In genomic region chr2:97747716-97748115, GRCh38 we compare ENCODE assay signal across 14 cellular contexts. TPM values are rescaled to one million over a fixed set of nuclear protein-coding genes. Genes with fewer than 3 reads are reported as not detected.
DNase-seq lines count a peak whose midpoint lies in the region; TF ChIP-seq lines count a peak whose summit lies in the region.
"Had no signal": no experiment of that assay in that cellular context is flagged by ENCODE, and none has a peak within 500 bp of the region (broad histone marks: within the 10 kb centered on the region; RNA-seq: fewer than 3 reads in every experiment).

No MANE protein-coding gene starts in this region.

- peaks cover 31% of the 10 kb centered on the region for H3K4me1 Mint-ChIP-seq in neural crest cell

- H3K27ac Mint-ChIP-seq in neural crest cell (ENCODE audit: unreplicated experiment), result peak overlapping the region; percentile 6
- H3K27ac Mint-ChIP-seq: GM23338 had no signal

- H3K4me3 Mint-ChIP-seq in neural crest cell, result no peak overlapping the region
- H3K4me3 Mint-ChIP-seq: GM23338 had no signal

- BruUV-seq in PC-9 (replicated peaks; lab: Mats Ljungman, UMichigan), result no TSS peak

- no peaks in the 10 kb centered on the region for H3K36me3 ChIP-seq in effector memory CD4-positive, alpha-beta T cell (ENCODE audit: control insufficient read depth, insufficient read depth, low read length)
- H3K36me3 ChIP-seq in BE2C (no peaks in the 10 kb centered on the region), PC-9 (ENCODE audit: low read depth) (no peaks in the 10 kb centered on the region)
- H3K36me3 ChIP-seq: ascending aorta had no signal

- peak overlapping the region; percentile 97 for H3K27ac ChIP-seq in HL-60 (replicated peaks)
- H3K27ac ChIP-seq in effector memory CD4-positive, alpha-beta T cell (ENCODE audit: insufficient read depth, low read length, poor library complexity, severe bottlenecking), result no peak overlapping the region
- no peak overlapping the region for H3K27ac ChIP-seq in PC-9
- H3K27ac ChIP-seq: ascending aorta, esophagus muscularis mucosa had no signal

- H3K36me3 Mint-ChIP-seq in neural crest cell (ENCODE audit: low read depth), result peaks cover 15% of the 10 kb centered on the region

- POLR2A ChIA-PET in PC-9 (lab: Charles Lee; ENCODE audit: unreplicated experiment), result no interaction called here

- no peaks in the 10 kb centered on the region; the same call in 1 of the 2 replicates for H3F3A ChIP-seq in PC-9 (ENCODE audit: insufficient read depth, low read depth)

- H3K9me3 Mint-ChIP-seq in neural crest cell, result no peaks in the 10 kb centered on the region
- H3K9me3 Mint-ChIP-seq: GM23338 had no signal

- H3K79me2 ChIP-seq in PC-9 (ENCODE audit: low read depth), result no peaks in the 10 kb centered on the region

- H3K27me3 Mint-ChIP-seq in neural crest cell (ENCODE audit: low read depth), result no peaks in the 10 kb centered on the region

- H3K9me3 ChIP-seq in effector memory CD4-positive, alpha-beta T cell (ENCODE audit: control insufficient read depth, low read length), result no peaks in the 10 kb centered on the region
- H3K9me3 ChIP-seq in BE2C (no peaks in the 10 kb centered on the region), PC-9 (ENCODE audit: insufficient read depth, low read depth) (no peaks in the 10 kb centered on the region)
- H3K9me3 ChIP-seq: ascending aorta, esophagus muscularis mucosa had no signal

- no peak overlapping the region for H2AFZ ChIP-seq in PC-9
- H2AFZ ChIP-seq: GM23338 had no signal

- intact Hi-C loops in PC-9 (cut with micrococcal nuclease; ENCODE audit: unreplicated experiment), result no loop called here

- CTCF ChIA-PET in PC-9 (lab: Charles Lee), result interaction anchor here (0.6 kb wide), 1 partner anchor 31 kb away, joined by 4 read pairs; no protein-coding TSS in a partner anchor

- H3K4me1 ChIP-seq in effector memory CD4-positive, alpha-beta T cell (ENCODE audit: control insufficient read depth, insufficient read depth, low read length, poor library complexity, severe bottlenecking), result peaks cover 9% of the 10 kb centered on the region
- H3K4me1 ChIP-seq in BE2C (no peaks in the 10 kb centered on the region), PC-9 (replicated peaks; ENCODE audit: insufficient read depth) (peaks cover 13% of the 10 kb centered on the region)
- H3K4me1 ChIP-seq: ascending aorta had no signal

- no peaks in the 10 kb centered on the region for H3K9me2 ChIP-seq in PC-9 (ENCODE audit: insufficient read depth)

- DNase-seq in activated T-cell treated with anti-CD3 and anti-CD28 coated beads, Interleukin-2, amount 50 U/mL, for 48 hours, result peak; percentile 6 to 9
- DNase-seq in activated T-cell treated with anti-CD3 and anti-CD28 coated beads for 4 hours (no peak), HL-60 (ENCODE audit: low read depth in 1 of 2, low spot score in 1 of 2) (no peak), cardiac fibroblast (ENCODE audit: low read depth in 2 of 2) (peak; percentile 33 to 34), neural crest cell (ENCODE audit: low read depth, low spot score) (no peak), BE2C (no peak), PC-9 (no peak)
- no peak for DNase-seq in effector memory CD4-positive, alpha-beta T cell
- DNase-seq: hippocampal formation had no signal

- H4K20me1 ChIP-seq in PC-9 (ENCODE audit: insufficient read depth), result no peaks in the 10 kb centered on the region

- no peak for TF ChIP-seq CTCF in HL-60 (IDR thresholded peaks at IDR 0.05; ENCODE audit: insufficient read depth, low read length)
- TF ChIP-seq CTCF in cardiac fibroblast (IDR thresholded peaks at IDR 0.05; ENCODE audit: low read depth, low read length), result no peak
- no peak for TF ChIP-seq CTCF in neural crest cell (conservative IDR thresholded peaks at IDR 0.05)
- TF ChIP-seq CTCF in BE2C (IDR thresholded peaks at IDR 0.05; ENCODE audit: low read depth, low read length), result no peak
- no peak for TF ChIP-seq CTCF in PC-9 (conservative IDR thresholded peaks at IDR 0.05)

- no peaks in the 10 kb centered on the region for H3K27me3 ChIP-seq in HL-60 (ENCODE audit: insufficient read depth, poor library complexity, severe bottlenecking)
- no peaks in the 10 kb centered on the region for H3K27me3 ChIP-seq in effector memory CD4-positive, alpha-beta T cell (replicated peaks; ENCODE audit: control insufficient read depth, insufficient read depth, low read length, poor library complexity, severe bottlenecking)
- no peaks in the 10 kb centered on the region for H3K27me3 ChIP-seq in BE2C
- no peaks in the 10 kb centered on the region for H3K27me3 ChIP-seq in PC-9 (ENCODE audit: insufficient read depth, low read depth)
- H3K27me3 ChIP-seq: ascending aorta, esophagus muscularis mucosa had no signal

- H3K4me3 ChIP-seq in HL-60 (replicated peaks; ENCODE audit: insufficient read depth, low read length) (no peak overlapping the region), cardiac fibroblast (replicated peaks in 1 of 2; ENCODE audit: low read depth in 2 of 2, low read length in 2 of 2) (no peak overlapping the region), BE2C (ENCODE audit: low read depth, low read length) (no peak overlapping the region), PC-9 (no peak overlapping the region)
- no peak overlapping the region for H3K4me3 ChIP-seq in effector memory CD4-positive, alpha-beta T cell (ENCODE audit: insufficient read depth, low read depth, low read length, poor library complexity, severe bottlenecking)
- H3K4me3 ChIP-seq: ascending aorta, esophagus muscularis mucosa, GM23338 had no signal

- no peak overlapping the region for H3K4me2 ChIP-seq in PC-9
- H3K4me2 ChIP-seq: GM23338 had no signal

RNA-seq across cellular contexts. Expression of gene ZAP70, which starts 34.3 kb away (rescaled TPM):
- total RNA-seq in neural crest cell (2.4 and 2.8 TPM in 2 replicates), PC-9 (2021) (not detected in 2 replicates)
- 0.26 TPM for polyA plus RNA-seq in BE2C (2012; ENCODE audit: insufficient read depth, insufficient read length, low read depth)
- total RNA-seq: M059J, PC-3 had no signal
- polyA plus RNA-seq: GM23338 had no signal

Comparison
In these comparisons a context has a peak if more than half of its experiments do, and no peak if none do; other contexts are left out.
1. DNase-seq: peak in activated T-cell treated with anti-CD3 and anti-CD28 coated beads, Interleukin-2, amount 50 U/mL, for 48 hours (2 of 2) and cardiac fibroblast (2 of 2); none in activated T-cell treated with anti-CD3 and anti-CD28 coated beads for 4 hours (single experiment), HL-60 (0 of 2), neural crest cell (single experiment), effector memory CD4-positive, alpha-beta T cell (0 of 3), BE2C (single experiment) and PC-9 (0 of 2).